Comparison of ENCODE assay signal across 22 cellular contexts in the genomic region with DNA sequence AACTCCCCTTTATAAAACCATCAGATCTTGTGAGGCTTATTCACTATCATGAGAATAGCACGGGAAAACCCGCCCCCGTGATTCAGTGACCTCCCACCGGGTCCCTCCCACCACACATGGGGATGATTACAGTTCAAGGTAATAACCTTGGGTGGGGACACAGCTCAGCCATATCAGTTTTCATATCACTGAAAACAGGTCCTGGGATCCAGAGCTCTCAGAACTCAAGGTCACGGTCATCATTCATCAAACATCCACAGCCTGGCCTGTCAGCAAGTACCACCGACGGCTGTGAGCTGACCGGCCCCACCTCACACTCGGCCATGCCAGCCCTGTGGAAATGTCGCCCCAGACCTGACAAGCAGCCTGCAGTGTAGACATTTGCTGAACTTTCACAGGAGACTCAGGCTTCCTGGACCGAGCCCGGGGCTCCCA. TPM values are rescaled to one million over a fixed set of nuclear protein-coding genes. Genes with fewer than 3 reads are reported as not detected.
DNase-seq lines count a peak whose midpoint lies in the region; ATAC-seq and TF ChIP-seq lines count a peak whose summit lies in the region.
"Had no signal": no experiment of that assay in that cellular context is flagged by ENCODE, and none has a peak within 500 bp of the region (broad histone marks: within the 10 kb centered on the region; RNA-seq: fewer than 3 reads in every experiment).

No MANE protein-coding gene starts in this region.

- H3K4me1 ChIP-seq in lower lobe of right lung (no peaks in the 10 kb centered on the region), stomach (peaks cover 10 to 21% (median 16%) of the 10 kb centered on the region in 4 donors)

- whole genome bisulfite sequencing in stomach, 5 donors = 59 to 84% (median 64%) methylated on average over 11 to 12 of the region's 12 CpGs

- H3K27me3 ChIP-seq in lower lobe of right lung (ENCODE audit: low read depth) = peaks cover 6% of the 10 kb centered on the region
- H3K27me3 ChIP-seq in stomach = no peaks in the 10 kb centered on the region
- H3K27me3 ChIP-seq: BLaER1 treated with 17β-estradiol and CSF1 and Interleukin-3, amounts not matched to agents 10 nM and 100 nM had no signal

- TF ChIP-seq POLR2A in stomach (IDR thresholded peaks at IDR 0.05) = no peak

- H3K9me3 ChIP-seq in lower lobe of right lung = no peaks in the 10 kb centered on the region
- H3K9me3 ChIP-seq in stomach = peaks cover 0 to 5% (median 2%) of the 10 kb centered on the region in 4 donors

- TF ChIP-seq CTCF in lower lobe of right lung (IDR thresholded peaks at IDR 0.05) (no peak), stomach (IDR thresholded peaks at IDR 0.05) (no peak)

- H3K4me3 ChIP-seq in lower lobe of right lung (no peak overlapping the region), stomach (no peak overlapping the region)
- H3K4me3 ChIP-seq: BLaER1 treated with 17β-estradiol and CSF1 and Interleukin-3, amounts not matched to agents 10 nM and 100 nM had no signal

- DNase-seq in Right ventricle myocardium inferior (ENCODE audit: missing footprints) (peak; percentile 50), left cardiac atrium (no peak), NCI-H748 treated with DMSO at 0.1 percent for 48 hours (lab: John Stamatoyannopoulos, UW) (peak; percentile 30), lower lobe of right lung (peak; percentile 39), stomach (peak; percentile 51), NCI-H2196 (lab: John Stamatoyannopoulos, UW; ENCODE audit: unreplicated experiment) (no peak), NCI-H1048 (lab: John Stamatoyannopoulos, UW) (no peak)
- no peak for DNase-seq in activated CD8-positive, alpha-beta memory T cell treated with anti-CD3 and anti-CD28 coated beads for 24 hours
- DNase-seq: DMS153; EL; H9; NCI-H1417 treated with DMSO at 0.1 percent for 48 hours; NCI-H2029; NCI-H2171 treated with DMSO at 0.1 percent for 48 hours; NCI-H526; NK-92 treated with Interleukin-12 subunit alpha and Interleukin-12 subunit beta, amount 100 ng/mL, for 24 hours; OCI-M1 had no signal

- H3K27ac ChIP-seq in lower lobe of right lung (no peak overlapping the region), stomach (peak overlapping the region in 3 of 5 donors; percentile 20 to 50 (median 23))
- H3K27ac ChIP-seq: BLaER1 treated with 17β-estradiol and CSF1 and Interleukin-3, amounts not matched to agents 10 nM and 100 nM; RWPE1 had no signal

- ATAC-seq in Right ventricle myocardium inferior = no peak
- ATAC-seq in left cardiac atrium = no peak
- ATAC-seq in lower lobe of right lung = no peak

- intact Hi-C loops in Right ventricle myocardium inferior (cut with DNase I) = no loop called here
- intact Hi-C loops in left cardiac atrium (cut with DNase I) = no loop called here
- intact Hi-C loops in lower lobe of right lung (cut with DNase I) = no loop called here
- intact Hi-C loops in stomach (cut with DNase I; ENCODE audit: low total_unique reads) = no loop called here

- no peak for TF ChIP-seq EP300 in stomach (IDR thresholded peaks at IDR 0.05)

- H3K36me3 ChIP-seq in lower lobe of right lung (no peaks in the 10 kb centered on the region), stomach (no peaks in the 10 kb centered on the region)
- H3K36me3 ChIP-seq: BLaER1 treated with 17β-estradiol and CSF1 and Interleukin-3, amounts not matched to agents 10 nM and 100 nM had no signal

RNA-seq across cellular contexts. Expression of gene FRMD1, which starts 14.1 kb away (rescaled TPM):
- 0.41 TPM for total RNA-seq in Right ventricle myocardium inferior
- total RNA-seq in left cardiac atrium = under 1 TPM; 0.18 to 0.79 TPM
- not detected for total RNA-seq in lower lobe of right lung
- 10 to 100 TPM in 3 of 5 donors, 1 to 10 TPM in 1, under 1 TPM in 1; 0.43 to 42.9 (median 16.9) TPM for total RNA-seq in stomach
- polyA plus RNA-seq in stomach = 1 to 10 TPM; 5.0 to 9.8 (median 5.6) TPM
- total RNA-seq: A172, H9, LHCN-M2, SK-MEL-5 had no signal

Comparison
In these comparisons a context has a peak if more than half of its experiments do, and no peak if none do; other contexts are left out.
1. DNase-seq: peak in Right ventricle myocardium inferior (single experiment), NCI-H748 treated with DMSO at 0.1 percent for 48 hours (single experiment), lower lobe of right lung (single experiment) and stomach (single experiment); none in left cardiac atrium (single experiment), NCI-H2196 (single experiment), activated CD8-positive, alpha-beta memory T cell treated with anti-CD3 and anti-CD28 coated beads for 24 hours (single experiment) and NCI-H1048 (single experiment).